ENCODE assay signal across 1 cellular context in the genomic region with DNA sequence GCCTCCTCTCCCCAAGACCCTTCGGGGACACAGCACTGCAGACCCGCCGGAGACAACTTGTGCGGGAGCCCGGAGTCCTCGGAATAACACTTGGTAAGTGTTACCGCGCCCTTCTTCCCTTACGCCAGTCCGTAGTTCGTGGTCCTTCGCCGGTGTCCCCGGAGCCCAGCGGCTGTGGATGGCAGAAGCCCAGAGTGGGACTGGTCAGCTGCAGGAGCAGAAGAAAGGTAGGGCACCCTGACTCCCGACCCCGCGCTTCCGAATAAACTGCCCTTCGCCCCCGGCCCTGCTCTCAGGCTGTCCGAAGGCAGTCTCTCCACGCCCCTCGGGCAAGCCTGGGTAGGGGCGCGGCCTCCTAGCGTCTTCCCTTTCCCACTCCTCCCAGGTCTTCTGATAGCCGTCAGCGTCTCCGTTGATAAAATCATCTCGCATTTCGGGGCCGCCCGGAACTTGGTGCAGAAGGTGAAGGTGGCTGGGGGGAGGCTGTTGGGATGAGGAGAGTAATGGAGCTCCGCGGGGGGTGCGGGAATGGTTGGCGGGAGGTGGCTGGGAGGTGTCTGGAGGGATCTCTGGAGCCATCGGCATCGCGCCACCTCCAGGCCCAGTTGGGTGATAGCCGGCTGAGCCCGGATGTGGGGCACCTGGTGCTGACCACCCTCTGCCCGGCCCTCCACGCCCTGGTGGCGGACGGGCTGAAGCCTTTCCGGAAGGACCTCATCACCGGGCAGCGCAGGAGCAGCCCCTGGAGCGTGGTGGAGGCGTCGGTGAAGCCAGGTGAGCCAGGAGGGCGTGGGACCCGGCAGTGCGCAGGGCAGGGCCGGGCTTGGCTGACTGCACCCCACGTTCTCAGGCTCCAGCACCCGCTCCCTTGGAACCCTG.
A peak's percentile ranks its signal among the peaks of the same experiment; 100 is the strongest.
TF ChIP-seq lines count a peak whose summit lies in the region.

No MANE protein-coding gene starts in this region.

TF ChIP-seq in WTC11, 78 proteins besides CTCF, POLR2A, EP300 and RAD21 (continued from another document):
- TF ChIP-seq, protein P1, sequence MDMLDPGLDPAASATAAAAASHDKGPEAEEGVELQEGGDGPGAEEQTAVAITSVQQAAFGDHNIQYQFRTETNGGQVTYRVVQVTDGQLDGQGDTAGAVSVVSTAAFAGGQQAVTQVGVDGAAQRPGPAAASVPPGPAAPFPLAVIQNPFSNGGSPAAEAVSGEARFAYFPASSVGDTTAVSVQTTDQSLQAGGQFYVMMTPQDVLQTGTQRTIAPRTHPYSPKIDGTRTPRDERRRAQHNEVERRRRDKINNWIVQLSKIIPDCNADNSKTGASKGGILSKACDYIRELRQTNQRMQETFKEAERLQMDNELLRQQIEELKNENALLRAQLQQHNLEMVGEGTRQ (CRISPR knock-in tag; IDR thresholded peaks at IDR 0.05): peak; percentile 37; the same call in 1 of the 2 replicates
- TF ChIP-seq ZNF317 (CRISPR knock-in tag; IDR thresholded peaks at IDR 0.05; ENCODE audit: borderline replicate concordance, low read depth) (0 out of 2 replicates have a peak, but pooled peaks have one; percentile 8), SOX15 (CRISPR knock-in tag; IDR thresholded peaks at IDR 0.05) (no peak), MAX (CRISPR knock-in tag; IDR thresholded peaks at IDR 0.05) (peak; percentile 68; the same call in 1 of the 2 replicates), ZNF263 (CRISPR knock-in tag; IDR thresholded peaks at IDR 0.05; ENCODE audit: low read depth) (no peak), CREM (CRISPR knock-in tag; IDR thresholded peaks at IDR 0.05) (0 out of 2 replicates have a peak, but pooled peaks have one; percentile 29), FOXK1 (CRISPR knock-in tag; IDR thresholded peaks at IDR 0.05) (peak; percentile 42), TP53 (CRISPR knock-in tag; IDR thresholded peaks at IDR 0.05) (no peak), ARID4B (CRISPR knock-in tag; IDR thresholded peaks at IDR 0.05; ENCODE audit: borderline replicate concordance) (peak; percentile 82), CBFB (CRISPR knock-in tag; IDR thresholded peaks at IDR 0.05; ENCODE audit: low read depth) (0 out of 2 replicates have a peak, but pooled peaks have one; percentile 83), AFF4 (CRISPR knock-in tag; IDR thresholded peaks at IDR 0.05; ENCODE audit: borderline replicate concordance) (no peak), KAT7 (CRISPR knock-in tag; IDR thresholded peaks at IDR 0.05; ENCODE audit: borderline replicate concordance) (no peak), ZNF532 (CRISPR knock-in tag; IDR thresholded peaks at IDR 0.05; ENCODE audit: borderline replicate concordance) (no peak)
- TF ChIP-seq, protein P2, sequence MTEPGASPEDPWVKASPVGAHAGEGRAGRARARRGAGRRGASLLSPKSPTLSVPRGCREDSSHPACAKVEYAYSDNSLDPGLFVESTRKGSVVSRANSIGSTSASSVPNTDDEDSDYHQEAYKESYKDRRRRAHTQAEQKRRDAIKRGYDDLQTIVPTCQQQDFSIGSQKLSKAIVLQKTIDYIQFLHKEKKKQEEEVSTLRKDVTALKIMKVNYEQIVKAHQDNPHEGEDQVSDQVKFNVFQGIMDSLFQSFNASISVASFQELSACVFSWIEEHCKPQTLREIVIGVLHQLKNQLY (CRISPR knock-in tag; IDR thresholded peaks at IDR 0.05): peak; percentile 2; the same call in 1 of the 2 replicates
- TF ChIP-seq, protein P3, sequence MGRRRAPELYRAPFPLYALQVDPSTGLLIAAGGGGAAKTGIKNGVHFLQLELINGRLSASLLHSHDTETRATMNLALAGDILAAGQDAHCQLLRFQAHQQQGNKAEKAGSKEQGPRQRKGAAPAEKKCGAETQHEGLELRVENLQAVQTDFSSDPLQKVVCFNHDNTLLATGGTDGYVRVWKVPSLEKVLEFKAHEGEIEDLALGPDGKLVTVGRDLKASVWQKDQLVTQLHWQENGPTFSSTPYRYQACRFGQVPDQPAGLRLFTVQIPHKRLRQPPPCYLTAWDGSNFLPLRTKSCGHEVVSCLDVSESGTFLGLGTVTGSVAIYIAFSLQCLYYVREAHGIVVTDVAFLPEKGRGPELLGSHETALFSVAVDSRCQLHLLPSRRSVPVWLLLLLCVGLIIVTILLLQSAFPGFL (CRISPR knock-in tag; IDR thresholded peaks at IDR 0.05; ENCODE audit: borderline replicate concordance): no peak
